In genomic region chr15:59222106-59222505, GRCh38 we compare ENCODE assay signal across 12 cellular contexts. TPM values are rescaled to one million over a fixed set of nuclear protein-coding genes. Genes with fewer than 3 reads are reported as not detected.
DNase-seq lines count a peak whose midpoint lies in the region; ATAC-seq and TF ChIP-seq lines count a peak whose summit lies in the region.
"Had no signal": no experiment of that assay in that cellular context is flagged by ENCODE, and none has a peak within 500 bp of the region (broad histone marks: within the 10 kb centered on the region; RNA-seq: fewer than 3 reads in every experiment).

No MANE protein-coding gene starts in this region.

- H4K20me1 ChIP-seq in MM.1S (ENCODE audit: insufficient read depth, low read length), result no peaks in the 10 kb centered on the region

- H3K36me3 Mint-ChIP-seq in nephron (ENCODE audit: low read depth), result peaks cover 57% of the 10 kb centered on the region
- H3K36me3 Mint-ChIP-seq: activated naive CD8-positive, alpha-beta T cell treated with anti-CD3 and anti-CD28 coated beads for 36 hours had no signal

- intact Hi-C loops in Right ventricle myocardium superior (cut with DNase I), result no loop called here

- TF ChIP-seq CTCF in AG10803 (conservative IDR thresholded peaks at IDR 0.05; ENCODE audit: low read length) (no peak), MM.1S (IDR thresholded peaks at IDR 0.05; ENCODE audit: low read length) (no peak), choroid plexus epithelial cell (conservative IDR thresholded peaks at IDR 0.05; ENCODE audit: low read depth, low read length) (no peak), nephron (IDR thresholded peaks at IDR 0.05; ENCODE audit: unreplicated experiment in 3 of 3) (no peak)

- no peaks in the 10 kb centered on the region for H3K9me2 ChIP-seq in MM.1S (replicated peaks; ENCODE audit: insufficient read depth, low read length)

- H3K9ac ChIP-seq in MM.1S (ENCODE audit: low read length), result no peak overlapping the region

- H3K9me3 Mint-ChIP-seq in nephron, result no peaks in the 10 kb centered on the region
- H3K9me3 Mint-ChIP-seq: activated naive CD8-positive, alpha-beta T cell treated with anti-CD3 and anti-CD28 coated beads for 36 hours; nephron progenitor cell had no signal

- no peak for ATAC-seq in HG03159 (IDR thresholded peaks at IDR 0.05; ENCODE audit: unreplicated experiment)
- no peak for ATAC-seq in Right ventricle myocardium superior (ENCODE audit: poor library complexity)

- peaks cover 24% of the 10 kb centered on the region for H3K4me1 ChIP-seq in MM.1S (ENCODE audit: low read length)

- H3K4me3 Mint-ChIP-seq in nephron, result no peak overlapping the region
- H3K4me3 Mint-ChIP-seq: activated naive CD8-positive, alpha-beta T cell treated with anti-CD3 and anti-CD28 coated beads for 36 hours; nephron progenitor cell had no signal

- no peak overlapping the region for H2AFZ ChIP-seq in MM.1S (ENCODE audit: low read length)

- H3K36me3 ChIP-seq in MM.1S (replicated peaks; ENCODE audit: insufficient read depth, low read length), result no peaks in the 10 kb centered on the region

- peak overlapping the region; percentile 47 to 76 (median 55) for H3K27ac Mint-ChIP-seq in nephron
- H3K27ac Mint-ChIP-seq: activated naive CD8-positive, alpha-beta T cell treated with anti-CD3 and anti-CD28 coated beads for 36 hours; nephron progenitor cell had no signal

- no peak overlapping the region; the same call in 1 of the 2 replicates for H3K27ac ChIP-seq in MM.1S (ENCODE audit: low read length)

- H3K9me3 ChIP-seq in MM.1S (replicated peaks; ENCODE audit: insufficient read depth, low read length), result no peaks in the 10 kb centered on the region

- no peaks in the 10 kb centered on the region for H3F3A ChIP-seq in MM.1S (ENCODE audit: insufficient read depth, low read length)

- peaks cover 8% of the 10 kb centered on the region for H3K27me3 Mint-ChIP-seq in nephron (ENCODE audit: low read depth)

- H3K79me2 ChIP-seq in MM.1S (ENCODE audit: low read length), result no peaks in the 10 kb centered on the region

- peaks cover 30% of the 10 kb centered on the region for H3K4me1 Mint-ChIP-seq in nephron
- H3K4me1 Mint-ChIP-seq: activated naive CD8-positive, alpha-beta T cell treated with anti-CD3 and anti-CD28 coated beads for 36 hours; nephron progenitor cell had no signal

- peak; percentile 87 for DNase-seq in AG10803 (ENCODE audit: low read depth)
- DNase-seq in MM.1S, result no peak
- DNase-seq in choroid plexus epithelial cell (ENCODE audit: low read depth), result peak; percentile 93
- no peak for DNase-seq in Right ventricle myocardium superior
- no peak for DNase-seq in effector CD8-positive, alpha-beta T cell (lab: John Stamatoyannopoulos, UW)
- no peak for DNase-seq in activated CD4-positive, alpha-beta T cell treated with anti-CD3 and anti-CD28 coated beads for 4 hours
- DNase-seq: activated naive CD8-positive, alpha-beta T cell treated with anti-CD3 and anti-CD28 coated beads for 36 hours; NCI-H1092; nephron progenitor cell; T-helper 1 cell had no signal

- H3K4me2 ChIP-seq in MM.1S (ENCODE audit: low read depth, low read length), result peak overlapping the region; percentile 33

- H3K27me3 ChIP-seq in MM.1S (replicated peaks; ENCODE audit: insufficient read depth, low read length), result no peaks in the 10 kb centered on the region

- H3K4me3 ChIP-seq in AG10803 (ENCODE audit: low read length) (no peak overlapping the region), MM.1S (ENCODE audit: low read length) (no peak overlapping the region), choroid plexus epithelial cell (ENCODE audit: low read depth, low read length) (no peak overlapping the region)

RNA-seq across cellular contexts. Expression of gene LDHAL6B, which starts 15.5 kb away (rescaled TPM):
- not detected for total RNA-seq in Right ventricle myocardium superior
- total RNA-seq: activated naive CD8-positive, alpha-beta T cell treated with anti-CD3 and anti-CD28 coated beads for 36 hours had no signal

Comparison
In these comparisons a context has a peak if more than half of its experiments do, and no peak if none do; other contexts are left out.
1. DNase-seq: peak in AG10803 (single experiment) and choroid plexus epithelial cell (single experiment); none in MM.1S (single experiment), Right ventricle myocardium superior (single experiment), effector CD8-positive, alpha-beta T cell (single experiment) and activated CD4-positive, alpha-beta T cell treated with anti-CD3 and anti-CD28 coated beads for 4 hours (0 of 2).